ENCODE assay signal across 20 cellular contexts in the genomic region with DNA sequence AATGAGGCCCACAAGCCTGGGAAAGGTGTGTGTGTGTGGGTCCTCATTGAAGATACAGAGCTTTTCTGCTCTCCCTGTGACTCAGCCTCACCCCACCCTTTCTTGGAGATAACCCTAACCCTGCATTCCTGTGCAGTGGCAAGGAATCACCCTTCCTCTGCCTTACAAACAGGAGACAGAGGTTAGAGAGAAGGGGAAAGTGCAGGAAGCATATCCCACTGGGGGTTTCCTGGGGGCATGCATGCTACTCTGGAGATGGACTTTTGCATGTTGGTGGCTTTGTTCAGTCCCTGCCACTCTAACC. TPM values are rescaled to one million over a fixed set of nuclear protein-coding genes. Genes with fewer than 3 reads are reported as not detected.
"Had no signal": no experiment of that assay in that cellular context is flagged by ENCODE, and none has a peak within 500 bp of the region (broad histone marks: within the 10 kb centered on the region; RNA-seq: fewer than 3 reads in every experiment).

No MANE protein-coding gene starts in this region.

- H3K4me1 ChIP-seq: foreskin keratinocyte had no signal

- H3K9me3 ChIP-seq: heart left ventricle, left lung, pancreas, stomach, thoracic aorta had no signal

- H3K9me3 Mint-ChIP-seq: activated T-helper 2 cell treated with anti-CD3 and anti-CD28 coated beads, Interferon-gamma antibody, Interleukin-2, Interleukin-4, amounts not matched to agents 10 μg/mL and 5 μg/mL and 100 μg/mL, durations not matched to agents 14 hours and 24 hours and 36 hours; memory B cell; nephron progenitor cell had no signal

- DNase-seq: activated CD4-positive, alpha-beta T cell treated with anti-CD3 and anti-CD28 coated beads, Interleukin-2, amount 10 ng/mL, durations not matched to agents 7 days and 5 days; activated CD4-positive, CD25-positive, alpha-beta regulatory T cell; activated naive CD4-positive, alpha-beta T cell treated with anti-CD3 and anti-CD28 coated beads, Interleukin-2, amount 10 ng/mL, durations not matched to agents 7 days and 5 days; activated T-cell treated with anti-CD3 and anti-CD28 coated beads for 4 hours; foreskin keratinocyte; heart left ventricle; left lung; nephron progenitor cell; stimulated activated CD4-positive, alpha-beta T cell treated with anti-CD3 and anti-CD28 coated beads, Interleukin-15, amount 100 ng/mL, for 24 hours; stimulated activated CD4-positive, alpha-beta T cell treated with anti-CD3 and anti-CD28 coated beads, Interleukin-4, amount 100 ng/mL, for 24 hours; stomach had no signal

- H3K27ac Mint-ChIP-seq: nephron progenitor cell had no signal

- H3K27ac ChIP-seq: foreskin keratinocyte, heart left ventricle, left lung, pancreas, stomach, thoracic aorta had no signal

- H3K36me3 Mint-ChIP-seq: memory B cell had no signal

- H3K4me3 ChIP-seq: heart left ventricle, left lung, pancreas, stomach, thoracic aorta had no signal

- FAIRE-seq: keratinocyte, pancreas had no signal

- ATAC-seq: foreskin keratinocyte, heart left ventricle, left lung had no signal

- H3K36me3 ChIP-seq: heart left ventricle, left lung, pancreas, stomach, thoracic aorta had no signal

- H3K4me3 Mint-ChIP-seq: activated naive CD4-positive, alpha-beta T cell treated with anti-CD3 and anti-CD28 coated beads, Interleukin-2, amount 10 ng/mL, durations not matched to agents 7 days and 5 days; memory B cell had no signal

RNA-seq across cellular contexts. Expression of gene LHX2, which starts 4.5 kb away (rescaled TPM):
- total RNA-seq: activated CD4-positive, alpha-beta T cell treated with anti-CD3 and anti-CD28 coated beads, Interleukin-2, amount 10 ng/mL, durations not matched to agents 7 days and 5 days; activated CD8-positive, alpha-beta memory T cell treated with anti-CD3 and anti-CD28 coated beads for 36 hours; activated T-helper 2 cell treated with anti-CD3 and anti-CD28 coated beads, Interferon-gamma antibody, Interleukin-2, Interleukin-4, amounts not matched to agents 10 μg/mL and 5 μg/mL and 100 μg/mL, durations not matched to agents 14 hours and 24 hours and 36 hours; foreskin keratinocyte; left lung; pancreas; renal cortical epithelial cell; T-helper 1 cell treated with Interleukin-12 subunit alpha and Interleukin-12 subunit beta and Interleukin-4 antibody, amounts not matched to agents 30 ng/mL and 1 ng/mL, for 36 hours; thoracic aorta; ureter had no signal
- polyA plus RNA-seq: foreskin keratinocyte, pancreas, stomach had no signal
